8 cellular contexts compared by ENCODE assay signal in the genomic region with DNA sequence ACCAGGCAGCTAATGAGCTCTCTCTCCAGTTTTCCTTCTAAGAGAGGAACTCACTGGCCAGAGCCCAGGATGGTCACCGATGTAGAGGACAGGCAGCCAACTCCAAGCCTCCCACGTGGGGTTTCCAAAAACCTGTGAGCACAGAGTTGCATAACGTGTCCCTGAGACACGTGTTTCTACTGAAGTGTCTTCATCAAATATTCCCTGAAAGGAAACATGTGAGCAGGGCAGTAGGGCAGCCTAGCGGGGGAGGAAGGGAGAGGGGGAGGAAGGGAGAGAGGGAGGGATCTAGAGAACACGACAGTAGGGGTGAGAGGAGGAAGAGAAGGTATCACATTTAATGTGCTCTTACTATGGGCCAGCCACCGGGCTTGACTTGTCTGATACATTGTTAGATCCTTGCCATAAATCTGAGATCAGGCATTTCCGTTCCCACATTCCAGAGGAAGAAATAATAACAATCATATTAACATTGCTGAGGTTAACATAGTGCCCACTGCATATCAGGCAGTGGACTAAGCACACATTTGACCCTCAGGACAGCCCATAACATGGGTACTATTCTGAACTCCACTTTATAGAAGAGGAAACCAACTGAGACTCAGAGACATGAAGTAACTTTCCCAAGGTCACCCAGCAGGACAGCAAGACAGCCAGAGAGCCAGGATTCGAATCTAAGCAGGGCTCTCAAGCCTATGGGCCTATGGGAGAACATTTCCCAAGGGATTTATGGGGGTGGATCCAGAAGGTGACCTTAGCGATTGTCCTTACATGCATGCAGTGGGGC. TPM values are rescaled to one million over a fixed set of nuclear protein-coding genes. Genes with fewer than 3 reads are reported as not detected.
DNase-seq lines count a peak whose midpoint lies in the region; ATAC-seq and TF ChIP-seq lines count a peak whose summit lies in the region.

No MANE protein-coding gene starts in this region.

- TF ChIP-seq POLR2A in adrenal gland (IDR thresholded peaks at IDR 0.05) = peak; percentile 14 to 77

- H3K9me3 ChIP-seq in HEK293 (ENCODE audit: control insufficient read depth, insufficient read depth, low read depth, low read length) (no peaks in the 10 kb centered on the region), adrenal gland (replicated peaks in 1 of 3) (no peaks in the 10 kb centered on the region), right atrium auricular region (no peaks in the 10 kb centered on the region), skeletal muscle satellite cell (replicated peaks; ENCODE audit: low read length) (no peaks in the 10 kb centered on the region)

- CTCF ChIA-PET in HEK293 (lab: Yijun Ruan, JAX) = interaction anchor here (1.0 to 6.5 kb wide), 3 partner anchors 15 to 79 kb away, joined by 3 to 92 read pairs (median 5); no protein-coding TSS in a partner anchor

- no peak for ATAC-seq in GM19324 (IDR thresholded peaks at IDR 0.05; ENCODE audit: low FRiP score, unreplicated experiment)
- ATAC-seq in HG02588 (IDR thresholded peaks at IDR 0.05; ENCODE audit: unreplicated experiment) = no peak

- TF ChIP-seq CTCF in HEK293 (tag by site-specific recombination; IDR thresholded peaks at IDR 0.05) = no peak
- TF ChIP-seq CTCF in adrenal gland (IDR thresholded peaks at IDR 0.05) = no peak
- TF ChIP-seq CTCF in right atrium auricular region (IDR thresholded peaks at IDR 0.05) = no peak

- H3K27me3 ChIP-seq in adrenal gland = no peaks in the 10 kb centered on the region
- H3K27me3 ChIP-seq in right atrium auricular region = no peaks in the 10 kb centered on the region
- H3K27me3 ChIP-seq in skeletal muscle satellite cell (ENCODE audit: control insufficient read depth, insufficient read depth, low read length) = no peaks in the 10 kb centered on the region

- H3K4me1 ChIP-seq in HEK293 (ENCODE audit: control insufficient read depth, insufficient read depth, low read length) (no peaks in the 10 kb centered on the region), adrenal gland (replicated peaks in 1 of 2) (peaks cover 41 to 49% of the 10 kb centered on the region in 2 donors), right atrium auricular region (peaks cover 0 to 50% of the 10 kb centered on the region in 2 donors), skeletal muscle satellite cell (ENCODE audit: control insufficient read depth, insufficient read depth, low read length) (peaks cover 68% of the 10 kb centered on the region)

- WGBS in adrenal gland, 4 donors = 7 to 14% (median 11%) methylated on average over 9 to 10 of the region's 10 CpGs

- H3K4me2 ChIP-seq in skeletal muscle satellite cell (ENCODE audit: low read length) = peak overlapping the region; percentile 65

- H3K36me3 ChIP-seq in HEK293 (ENCODE audit: control insufficient read depth in 2 of 2, insufficient read depth in 1 of 2, low read length in 2 of 2) (no peaks in the 10 kb centered on the region), adrenal gland (replicated peaks in 1 of 2) (no peaks in the 10 kb centered on the region), right atrium auricular region (no peaks in the 10 kb centered on the region), skeletal muscle satellite cell (ENCODE audit: insufficient read depth, low read length) (no peaks in the 10 kb centered on the region)

- POLR2A ChIA-PET in HEK293 (lab: Yijun Ruan, JAX) = interaction anchor here (2.2 kb wide), 1 partner anchor 10 kb away, joined by 9 read pairs; a partner anchor contains a TSS

- peak; percentile 81 to 96 (median 95) for DNase-seq in adrenal gland
- DNase-seq in right atrium auricular region (ENCODE audit: low spot score) = peak; percentile 93
- no peak for DNase-seq in COLO829 (ENCODE audit: low spot score)
- DNase-seq in NCI-H2081 (lab: John Stamatoyannopoulos, UW) = no peak

- H3K9ac ChIP-seq in skeletal muscle satellite cell (ENCODE audit: low read depth, low read length) = peak overlapping the region; percentile 72

- intact Hi-C loops in adrenal gland (cut with DNase I) = no loop called here

- H3K27ac ChIP-seq in HEK293 (ENCODE audit: extremely low read depth, low read depth, low read length) (no peak overlapping the region), adrenal gland (peak overlapping the region; percentile 61 to 97 (median 89)), right atrium auricular region (peak overlapping the region; percentile 94)

- H3K4me3 ChIP-seq in HEK293 (ENCODE audit: low read depth, low read length) (no peak overlapping the region), adrenal gland (peak overlapping the region in 2 of 4 donors; percentile 2 to 15), right atrium auricular region (no peak overlapping the region), skeletal muscle satellite cell (ENCODE audit: low read length) (peak overlapping the region; percentile 10)

TF ChIP-seq in HEK293, 187 proteins besides CTCF, POLR2A, EP300 and RAD21 (continues in another document):
- TF ChIP-seq ZNF433 (tag by site-specific recombination; IDR thresholded peaks at IDR 0.05; ENCODE audit: low read depth) (no peak), ZXDB (tag by site-specific recombination; IDR thresholded peaks at IDR 0.05) (no peak), ZFHX2 (tag by site-specific recombination; conservative IDR thresholded peaks at IDR 0.05) (peak; percentile 70), ZNF621 (tag by site-specific recombination; IDR thresholded peaks at IDR 0.05) (no peak), ZNF600 (tag by site-specific recombination; IDR thresholded peaks at IDR 0.05) (no peak), ZNF394 (tag by site-specific recombination; IDR thresholded peaks at IDR 0.05; ENCODE audit: borderline replicate concordance) (no peak), ZNF548 (tag by site-specific recombination; IDR thresholded peaks at IDR 0.05) (no peak), KLF7 (tag by site-specific recombination; IDR thresholded peaks at IDR 0.05; ENCODE audit: borderline replicate concordance) (no peak), ZNF423 (tag by site-specific recombination; IDR thresholded peaks at IDR 0.05) (no peak), ZNF426 (tag by site-specific recombination; IDR thresholded peaks at IDR 0.05) (no peak)
- TF ChIP-seq, protein P1, sequence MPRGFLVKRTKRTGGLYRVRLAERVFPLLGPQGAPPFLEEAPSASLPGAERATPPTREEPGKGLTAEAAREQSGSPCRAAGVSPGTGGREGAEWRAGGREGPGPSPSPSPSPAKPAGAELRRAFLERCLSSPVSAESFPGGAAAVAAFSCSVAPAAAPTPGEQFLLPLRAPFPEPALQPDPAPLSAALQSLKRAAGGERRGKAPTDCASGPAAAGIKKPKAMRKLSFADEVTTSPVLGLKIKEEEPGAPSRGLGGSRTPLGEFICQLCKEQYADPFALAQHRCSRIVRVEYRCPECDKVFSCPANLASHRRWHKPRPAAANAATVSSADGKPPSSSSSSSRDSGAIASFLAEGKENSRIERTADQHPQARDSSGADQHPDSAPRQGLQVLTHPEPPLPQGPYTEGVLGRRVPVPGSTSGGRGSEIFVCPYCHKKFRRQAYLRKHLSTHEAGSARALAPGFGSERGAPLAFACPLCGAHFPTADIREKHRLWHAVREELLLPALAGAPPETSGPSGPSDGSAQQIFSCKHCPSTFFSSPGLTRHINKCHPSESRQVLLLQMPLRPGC (tag by site-specific recombination; IDR thresholded peaks at IDR 0.05) = no peak
- TF ChIP-seq, protein P2, sequence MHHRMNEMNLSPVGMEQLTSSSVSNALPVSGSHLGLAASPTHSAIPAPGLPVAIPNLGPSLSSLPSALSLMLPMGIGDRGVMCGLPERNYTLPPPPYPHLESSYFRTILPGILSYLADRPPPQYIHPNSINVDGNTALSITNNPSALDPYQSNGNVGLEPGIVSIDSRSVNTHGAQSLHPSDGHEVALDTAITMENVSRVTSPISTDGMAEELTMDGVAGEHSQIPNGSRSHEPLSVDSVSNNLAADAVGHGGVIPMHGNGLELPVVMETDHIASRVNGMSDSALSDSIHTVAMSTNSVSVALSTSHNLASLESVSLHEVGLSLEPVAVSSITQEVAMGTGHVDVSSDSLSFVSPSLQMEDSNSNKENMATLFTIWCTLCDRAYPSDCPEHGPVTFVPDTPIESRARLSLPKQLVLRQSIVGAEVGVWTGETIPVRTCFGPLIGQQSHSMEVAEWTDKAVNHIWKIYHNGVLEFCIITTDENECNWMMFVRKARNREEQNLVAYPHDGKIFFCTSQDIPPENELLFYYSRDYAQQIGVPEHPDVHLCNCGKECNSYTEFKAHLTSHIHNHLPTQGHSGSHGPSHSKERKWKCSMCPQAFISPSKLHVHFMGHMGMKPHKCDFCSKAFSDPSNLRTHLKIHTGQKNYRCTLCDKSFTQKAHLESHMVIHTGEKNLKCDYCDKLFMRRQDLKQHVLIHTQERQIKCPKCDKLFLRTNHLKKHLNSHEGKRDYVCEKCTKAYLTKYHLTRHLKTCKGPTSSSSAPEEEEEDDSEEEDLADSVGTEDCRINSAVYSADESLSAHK (tag by site-specific recombination; IDR thresholded peaks at IDR 0.05) = no peak

RNA-seq across cellular contexts. Expression of a gene that starts 4.5 kb away (rescaled TPM):
- total RNA-seq in adrenal gland = 10 to 100 TPM; 25.6 to 83.2 (median 38.4) TPM
- 10 to 100 TPM; 16.0 to 25.7 (median 17.7) TPM for polyA plus RNA-seq in adrenal gland
- total RNA-seq in right atrium auricular region = 10 to 100 TPM; 31.7 to 41.9 TPM
- 18.6 and 18.8 TPM in 2 replicates for total RNA-seq in skeletal muscle satellite cell (2012; rRNA removed)

RNA-seq across cellular contexts. Expression of a gene that starts 10.3 kb away (rescaled TPM):
- 100 to 1,000 TPM in 2 of 8 donors, 10 to 100 TPM in 6; 66.9 to 128 (median 84.7) TPM for total RNA-seq in adrenal gland
- 10 to 100 TPM; 48.7 to 64.9 (median 55.3) TPM for polyA plus RNA-seq in adrenal gland
- 10 to 100 TPM; 71.4 to 95.2 TPM for total RNA-seq in right atrium auricular region
- 72.8 and 93.0 TPM in 2 replicates for total RNA-seq in skeletal muscle satellite cell (2012; rRNA removed)

RNA-seq across cellular contexts. Expression of a gene that starts 19.6 kb away (rescaled TPM):
- total RNA-seq in adrenal gland = under 1 TPM in 3 of 8 donors, not detected in 5; 0.24 to 0.78 (median 0.65) TPM
- under 1 TPM in 1 of 3 donors, not detected in 2; 0.33 TPM for polyA plus RNA-seq in adrenal gland
- not detected for total RNA-seq in right atrium auricular region
- total RNA-seq in skeletal muscle satellite cell (2012; rRNA removed) = not detected in 2 replicates

RNA-seq across cellular contexts. Expression of a gene that starts 49.6 kb away (rescaled TPM):
- total RNA-seq in adrenal gland (10 to 100 TPM; 16.5 to 71.1 (median 31.5) TPM), right atrium auricular region (100 to 1,000 TPM; 139 to 159 TPM)
- 10 to 100 TPM; 21.6 to 52.1 (median 34.8) TPM for polyA plus RNA-seq in adrenal gland
- total RNA-seq in skeletal muscle satellite cell (2012; rRNA removed) = 1.3 and 1.5 TPM in 2 replicates

RNA-seq across cellular contexts. Expression of a gene that starts 50.4 kb away (rescaled TPM):
- total RNA-seq in adrenal gland = under 1 TPM in 1 of 8 donors, not detected in 7; 0.15 TPM
- polyA plus RNA-seq in adrenal gland = under 1 TPM in 2 of 3 donors, not detected in 1; 0.16 to 0.37 TPM
- total RNA-seq in right atrium auricular region = not detected
- total RNA-seq in skeletal muscle satellite cell (2012; rRNA removed) = not detected in 2 replicates

Comparison
In these comparisons a context has a peak if more than half of its experiments do, and no peak if none do; other contexts are left out.
1. DNase-seq: peak in adrenal gland (7 of 7) and right atrium auricular region (single experiment); none in COLO829 (single experiment) and NCI-H2081 (0 of 2).